Comparison of ENCODE assay signal across 32 cellular contexts in the genomic region with DNA sequence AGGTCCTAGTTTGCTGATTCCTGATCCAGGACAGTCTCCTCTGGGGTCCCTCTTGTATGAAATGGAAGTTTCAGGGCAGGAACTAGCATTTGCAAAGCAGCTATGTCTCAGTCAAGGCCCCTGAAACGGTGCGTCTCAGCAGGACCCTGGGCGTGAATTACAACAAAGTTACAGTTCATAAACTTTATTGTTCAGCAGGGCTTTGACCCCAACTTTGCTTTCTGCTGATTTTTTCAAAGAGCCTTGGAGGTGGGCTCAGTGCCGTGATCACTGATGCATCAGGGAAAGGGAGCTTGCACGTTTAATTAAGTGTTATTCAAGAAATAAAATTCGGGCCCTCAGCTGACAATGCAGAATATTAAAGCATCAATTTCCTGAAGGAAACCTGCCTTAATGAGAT.
"Had no signal": no experiment of that assay in that cellular context is flagged by ENCODE, and none has a peak within 500 bp of the region (broad histone marks: within the 10 kb centered on the region; RNA-seq: fewer than 3 reads in every experiment).

No MANE protein-coding gene starts in this region.

- DNase-seq: Karpas-422, Kasumi-1, KG1, MG63, MM.1S, MV-4-11, NCI-H1048, NCI-H1092, NCI-H1092 treated with DMSO at 0.1 percent for 48 hours, NCI-H1105, NCI-H1105 treated with DMSO at 0.1 percent for 48 hours, NCI-H1417, NCI-H1417 treated with DMSO at 0.1 percent for 48 hours, NCI-H1436, NCI-H1436 treated with DMSO at 0.1 percent for 48 hours, NCI-H146, NCI-H1694, NCI-H1694 treated with DMSO at 0.1 percent for 48 hours, NCI-H187, NCI-H187 treated with DMSO at 0.1 percent for 48 hours, NCI-H1930, NCI-H2029 treated with DMSO at 0.1 percent for 48 hours, NCI-H2081, NCI-H2081 treated with DMSO at 0.1 percent for 48 hours, NCI-H2107, NCI-H2171, NCI-H2171 treated with DMSO at 0.1 percent for 48 hours, NCI-H2227 treated with DMSO at 0.1 percent for 48 hours, NCI-H226, NCI-H345, NCI-H446, NCI-H446 treated with DMSO at 0.1 percent for 48 hours had no signal
